14 cellular contexts compared by ENCODE assay signal in genomic region chr11:2521081-2521480, GRCh38.
DNase-seq lines count a peak whose midpoint lies in the region; ATAC-seq and TF ChIP-seq lines count a peak whose summit lies in the region.
"Had no signal": no experiment of that assay in that cellular context is flagged by ENCODE, and none has a peak within 500 bp of the region (broad histone marks: within the 10 kb centered on the region; RNA-seq: fewer than 3 reads in every experiment).

No MANE protein-coding gene starts in this region.

- H3K9me3 ChIP-seq in BLaER1 treated with 17β-estradiol and CSF1 and Interleukin-3, amounts not matched to agents 10 nM and 100 nM (replicated peaks in 1 of 11): no peaks in the 10 kb centered on the region
- H3K9me3 ChIP-seq in Peyer's patch: no peaks in the 10 kb centered on the region
- H3K9me3 ChIP-seq in right cardiac atrium (ENCODE audit: control insufficient read depth, low read length): no peaks in the 10 kb centered on the region

- H3K4me1 ChIP-seq in BLaER1 treated with 17β-estradiol and CSF1 and Interleukin-3, amounts not matched to agents 10 nM and 100 nM: peaks cover 17 to 49% (median 34%) of the 10 kb centered on the region in 10 experiments
- H3K4me1 ChIP-seq in Peyer's patch (peaks cover 0 to 7% (median 6%) of the 10 kb centered on the region in 4 donors), right cardiac atrium (ENCODE audit: control insufficient read depth, insufficient read depth, low read length) (no peaks in the 10 kb centered on the region)

- intact Hi-C loops in right cardiac atrium (cut with DNase I): loop anchor here in 1 of 4 donors (10.0 kb wide), 1 partner anchor 326 kb away; no protein-coding TSS in a partner anchor
- intact Hi-C loops in posterior cingulate gyrus (cut with DNase I): no loop called here

- peak overlapping the region in 8 of 11 experiments; percentile 4 to 66 (median 43); a peak in 10 of 22 replicates for H3K4me2 ChIP-seq in BLaER1 treated with 17β-estradiol and CSF1 and Interleukin-3, amounts not matched to agents 10 nM and 100 nM

- DNase-seq in Peyer's patch (peak in 2 of 3 donors; percentile 22 to 37), right cardiac atrium (peak; percentile 3 to 46 (median 31)), posterior cingulate gyrus (peak in 8 of 10 donors; percentile 1 to 77 (median 14)), HuH-7.5 (ENCODE audit: low spot score) (no peak), CD1c-positive myeloid dendritic cell (ENCODE audit: extremely low spot score) (no peak), SIG-M5 (lab: John Stamatoyannopoulos, UW) (no peak)
- DNase-seq: anterior cingulate cortex, DMS153, Kasumi-1, NCI-H1417 treated with DMSO at 0.1 percent for 48 hours, NCI-H2171 treated with DMSO at 0.1 percent for 48 hours had no signal

- TF ChIP-seq POLR2A in Peyer's patch (IDR thresholded peaks at IDR 0.05): no peak

- WGBS in right cardiac atrium: 94% methylated on average over 17 of the region's 17 CpGs

- no peak overlapping the region for H3K9ac ChIP-seq in BLaER1 treated with 17β-estradiol and CSF1 and Interleukin-3, amounts not matched to agents 10 nM and 100 nM

- no peaks in the 10 kb centered on the region for H3K27me3 ChIP-seq in BLaER1 treated with 17β-estradiol and CSF1 and Interleukin-3, amounts not matched to agents 10 nM and 100 nM
- H3K27me3 ChIP-seq in Peyer's patch (no peaks in the 10 kb centered on the region), right cardiac atrium (ENCODE audit: control insufficient read depth, insufficient read depth) (no peaks in the 10 kb centered on the region)

- H3K36me3 ChIP-seq in BLaER1 treated with 17β-estradiol and CSF1 and Interleukin-3, amounts not matched to agents 10 nM and 100 nM: no peaks in the 10 kb centered on the region
- H3K36me3 ChIP-seq in Peyer's patch: no peaks in the 10 kb centered on the region

- H4K20me1 ChIP-seq in BLaER1 treated with 17β-estradiol and CSF1 and Interleukin-3, amounts not matched to agents 10 nM and 100 nM: peaks cover 0 to 82% (median 9%) of the 10 kb centered on the region in 11 experiments; a peak in 11 of 22 replicates

- ATAC-seq in right cardiac atrium (no peak), HG03039 (IDR thresholded peaks at IDR 0.05; ENCODE audit: unreplicated experiment) (no peak)

- no peak for TF ChIP-seq CTCF in Peyer's patch (IDR thresholded peaks at IDR 0.05)

- no peak overlapping the region for H3K4me3 ChIP-seq in BLaER1 treated with 17β-estradiol and CSF1 and Interleukin-3, amounts not matched to agents 10 nM and 100 nM
- H3K4me3 ChIP-seq in Peyer's patch (no peak overlapping the region), right cardiac atrium (ENCODE audit: low read length) (no peak overlapping the region)

- H3K27ac ChIP-seq in BLaER1 treated with 17β-estradiol and CSF1 and Interleukin-3, amounts not matched to agents 10 nM and 100 nM: no peak overlapping the region
- H3K27ac ChIP-seq in Peyer's patch (no peak overlapping the region), right cardiac atrium (ENCODE audit: low read length) (no peak overlapping the region)
- H3K27ac ChIP-seq: epithelial cell of prostate had no signal

Comparison
In these comparisons a context has a peak if more than half of its experiments do, and no peak if none do; other contexts are left out.
1. DNase-seq: peak in Peyer's patch (2 of 3), right cardiac atrium (3 of 3) and posterior cingulate gyrus (8 of 10); none in HuH-7.5 (single experiment), CD1c-positive myeloid dendritic cell (single experiment) and SIG-M5 (single experiment).